ENCODE assay signal across 11 cellular contexts in the genomic region with DNA sequence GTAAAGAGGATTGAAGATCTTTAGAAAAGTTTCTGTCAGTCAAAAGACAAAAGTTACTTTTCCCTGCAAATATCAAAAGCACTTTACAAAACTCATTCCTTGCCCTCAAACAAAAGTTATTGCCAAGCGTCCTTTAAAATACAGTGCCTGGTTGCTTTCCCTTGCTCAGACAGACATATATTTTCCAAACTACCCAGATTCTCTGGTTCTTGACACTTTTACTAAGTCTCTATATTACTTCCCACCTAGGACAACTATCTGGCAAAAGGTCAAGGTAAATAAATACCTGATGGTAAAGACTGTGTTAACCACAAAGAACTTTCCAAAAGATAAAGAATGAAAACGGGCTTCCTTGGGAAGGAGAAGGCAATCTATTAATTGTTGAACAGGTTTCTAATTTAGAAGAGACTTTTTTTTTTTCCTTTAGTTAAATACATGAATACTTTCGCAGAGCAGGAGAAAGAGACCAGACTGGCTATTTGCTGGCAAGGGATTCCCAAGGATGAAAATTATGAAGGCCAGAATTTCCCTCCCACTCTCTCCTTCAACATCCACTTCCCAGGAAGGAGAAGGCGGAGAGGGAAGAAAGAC. TPM values are rescaled to one million over a fixed set of nuclear protein-coding genes. Genes with fewer than 3 reads are reported as not detected.
DNase-seq lines count a peak whose midpoint lies in the region; ATAC-seq and TF ChIP-seq lines count a peak whose summit lies in the region.
"Had no signal": no experiment of that assay in that cellular context is flagged by ENCODE, and none has a peak within 500 bp of the region (broad histone marks: within the 10 kb centered on the region; RNA-seq: fewer than 3 reads in every experiment).

No MANE protein-coding gene starts in this region.

- 58% methylated on average over 4 of the region's 4 CpGs for WGBS in right cardiac atrium

- in situ Hi-C loops in brain microvascular endothelial cell (cut with HindIII; ENCODE audit: low pct_ligation_motif_present, low sequenced_read_pairs) = loop anchor here (25.0 kb wide), 1 partner anchor 712 kb away; a partner anchor contains a TSS

- no peak for DNase-seq in right cardiac atrium
- DNase-seq in Right ventricle myocardium superior = no peak
- DNase-seq in brain microvascular endothelial cell = no peak
- no peak for DNase-seq in left lung
- no peak for DNase-seq in type B pancreatic cell (ENCODE audit: extremely low spot score, unreplicated experiment)
- DNase-seq in uterus = no peak
- DNase-seq in stimulated activated CD4-positive, alpha-beta T cell treated with anti-CD3 and anti-CD28 coated beads, Interleukin-4, amount 100 ng/mL, for 1 hour = no peak
- DNase-seq: CD4-positive, alpha-beta T cell; Karpas-422; NCI-H526 treated with DMSO at 0.1 percent for 48 hours had no signal

- intact Hi-C loops in right cardiac atrium (cut with DNase I) (loop anchor here (5.0 to 10.0 kb wide), 5 partner anchors 255 to 1327 kb away; a partner anchor contains a TSS), Right ventricle myocardium superior (cut with DNase I) (loop anchor here (5.0 kb wide), 1 partner anchor 263 kb away; no protein-coding TSS in a partner anchor), left lung (cut with DNase I) (loop anchor here in 1 of 2 donors (10.0 kb wide), 1 partner anchor 705 kb away; a partner anchor contains a TSS), uterus (cut with DNase I; ENCODE audit: low total_unique reads) (no loop called here)

- peak overlapping the region; percentile 87 for H3K4me3 Mint-ChIP-seq in type B pancreatic cell
- H3K4me3 Mint-ChIP-seq: CD4-positive, alpha-beta T cell had no signal

- no peak for TF ChIP-seq POLR2A in uterus (IDR thresholded peaks at IDR 0.05)

- H3K4me1 ChIP-seq in right cardiac atrium (ENCODE audit: control insufficient read depth, insufficient read depth, low read length) = peaks cover 5% of the 10 kb centered on the region
- H3K4me1 ChIP-seq in left lung = peaks cover 0 to 21% of the 10 kb centered on the region in 2 donors
- H3K4me1 ChIP-seq in uterus = peaks cover 0 to 16% of the 10 kb centered on the region in 2 donors

- H3K4me1 Mint-ChIP-seq in type B pancreatic cell (ENCODE audit: unreplicated experiment) = peaks cover 31% of the 10 kb centered on the region

- H3K27ac Mint-ChIP-seq in type B pancreatic cell = no peak overlapping the region
- H3K27ac Mint-ChIP-seq: CD4-positive, alpha-beta T cell had no signal

- H3K36me3 Mint-ChIP-seq in type B pancreatic cell = peaks cover 1% of the 10 kb centered on the region

- ATAC-seq in right cardiac atrium (no peak), Right ventricle myocardium superior (ENCODE audit: poor library complexity) (no peak), left lung (no peak), GM18870 (IDR thresholded peaks at IDR 0.05; ENCODE audit: unreplicated experiment) (no peak)

- H3K27me3 ChIP-seq in right cardiac atrium (ENCODE audit: control insufficient read depth, insufficient read depth) (no peaks in the 10 kb centered on the region), brain microvascular endothelial cell (replicated peaks) (no peaks in the 10 kb centered on the region), left lung (peaks cover 42 to 91% of the 10 kb centered on the region in 2 donors), uterus (peaks cover 4 to 21% of the 10 kb centered on the region in 2 donors)

- peaks cover 64% of the 10 kb centered on the region for H3K27me3 Mint-ChIP-seq in type B pancreatic cell

- peak overlapping the region; percentile 29 for H3K4me3 ChIP-seq in right cardiac atrium (ENCODE audit: low read length)
- H3K4me3 ChIP-seq in brain microvascular endothelial cell (ENCODE audit: low read depth, low read length) = peak overlapping the region; percentile 90
- peak overlapping the region; percentile 31 to 34 for H3K4me3 ChIP-seq in left lung
- H3K4me3 ChIP-seq in uterus = peak overlapping the region in 1 of 2 donors; percentile 30

- H3K9me3 ChIP-seq in right cardiac atrium (ENCODE audit: control insufficient read depth, low read length) = no peaks in the 10 kb centered on the region
- no peaks in the 10 kb centered on the region for H3K9me3 ChIP-seq in left lung
- no peaks in the 10 kb centered on the region for H3K9me3 ChIP-seq in uterus

- H3K9me3 Mint-ChIP-seq in type B pancreatic cell = no peaks in the 10 kb centered on the region
- H3K9me3 Mint-ChIP-seq: CD4-positive, alpha-beta T cell had no signal

- no peak for TF ChIP-seq CTCF in brain microvascular endothelial cell (IDR thresholded peaks at IDR 0.05; ENCODE audit: low read depth, low read length, missing control alignments)
- no peak for TF ChIP-seq CTCF in left lung (IDR thresholded peaks at IDR 0.05)
- no peak for TF ChIP-seq CTCF in type B pancreatic cell (conservative IDR thresholded peaks at IDR 0.05)
- TF ChIP-seq CTCF in uterus (IDR thresholded peaks at IDR 0.05) = no peak

- H3K36me3 ChIP-seq in brain microvascular endothelial cell (replicated peaks) (no peaks in the 10 kb centered on the region), left lung (no peaks in the 10 kb centered on the region), uterus (no peaks in the 10 kb centered on the region)

- no peak overlapping the region for H3K27ac ChIP-seq in right cardiac atrium (ENCODE audit: low read length)
- peak overlapping the region; percentile 10 for H3K27ac ChIP-seq in brain microvascular endothelial cell
- H3K27ac ChIP-seq in left lung = peak overlapping the region in 1 of 2 donors; percentile 71
- no peak overlapping the region for H3K27ac ChIP-seq in uterus

RNA-seq across cellular contexts. Expression of a gene that starts 1.8 kb away (rescaled TPM):
- 10 to 100 TPM in 1 of 4 donors, 1 to 10 TPM in 3; 4.7 to 21.1 (median 6.1) TPM for total RNA-seq in right cardiac atrium
- 2.2 TPM for polyA plus RNA-seq in right cardiac atrium
- 1.3 TPM for total RNA-seq in Right ventricle myocardium superior
- total RNA-seq in left lung = 1 to 10 TPM; 2.7 to 4.7 TPM
- total RNA-seq in type B pancreatic cell (ENCODE audit: low replicate concordance) = 1.9 and 7.6 TPM in 2 replicates
- 1 to 10 TPM in 3 of 4 donors, not detected in 1; 2.1 to 7.7 (median 5.0) TPM for total RNA-seq in uterus
